In genomic region chr12:112973712-112974305, GRCh38 we compare ENCODE assay signal across 20 cellular contexts. TPM values are rescaled to one million over a fixed set of nuclear protein-coding genes. Genes with fewer than 3 reads are reported as not detected.
A peak's percentile ranks its signal among the peaks of the same experiment; 100 is the strongest.
DNase-seq lines count a peak whose midpoint lies in the region; TF ChIP-seq lines count a peak whose summit lies in the region.
"Had no signal": no experiment of that assay in that cellular context is flagged by ENCODE, and none has a peak within 500 bp of the region (broad histone marks: within the 10 kb centered on the region; RNA-seq: fewer than 3 reads in every experiment).

No MANE protein-coding gene starts in this region.

- intact Hi-C loops in CD14-positive monocyte (cut with micrococcal nuclease), result no loop called here

- TF ChIP-seq POLR2A in tibial nerve (IDR thresholded peaks at IDR 0.05), result no peak

- H3K9me3 ChIP-seq in SK-N-MC (ENCODE audit: low read depth, low read length), result no peaks in the 10 kb centered on the region
- H3K9me3 ChIP-seq in tibial nerve, result no peaks in the 10 kb centered on the region
- H3K9me3 ChIP-seq: body of pancreas, Peyer's patch, prostate gland, thoracic aorta had no signal

- peaks cover 0 to 20% (median 0%) of the 10 kb centered on the region in 4 donors for H3K4me1 ChIP-seq in tibial nerve
- H3K4me1 ChIP-seq: body of pancreas, Peyer's patch, prostate gland had no signal

- H3K36me3 Mint-ChIP-seq in CD14-positive monocyte, result peaks cover 18 to 20% of the 10 kb centered on the region in 2 donors
- H3K36me3 Mint-ChIP-seq in IgD-negative memory B cell, result peaks cover 4% of the 10 kb centered on the region

- DNase-seq in CD14-positive monocyte (ENCODE audit: low spot score) (no peak), SK-N-MC (ENCODE audit: low read depth, low spot score) (no peak), islet precursor cell (peak; percentile 26), tibial nerve (ENCODE audit: low spot score in 2 of 2) (no peak), RKO (ENCODE audit: low spot score) (no peak)
- DNase-seq in activated naive CD4-positive, alpha-beta T cell (lab: John Stamatoyannopoulos, UW), result no peak
- DNase-seq: activated CD4-positive, alpha-beta T cell treated with anti-CD3 and anti-CD28 coated beads, Interleukin-2, amount 50 U/mL, for 4 hours; activated T-cell treated with anti-CD3 and anti-CD28 coated beads, Interleukin-2, amount 50 U/mL, for 1 hour; AML-193; body of pancreas; DMS153; immature natural killer cell; NCI-H2029; Peyer's patch had no signal

- H3K4me3 ChIP-seq in SK-N-MC (no peak overlapping the region), tibial nerve (no peak overlapping the region)
- H3K4me3 ChIP-seq: body of pancreas, coronary artery, Peyer's patch, prostate gland, thoracic aorta had no signal

- H3K27ac Mint-ChIP-seq in CD14-positive monocyte (peak overlapping the region in 5 of 7 donors; percentile 21 to 78 (median 37)), IgD-negative memory B cell (peak overlapping the region in 2 of 3 donors; percentile 5 to 64)
- H3K27ac Mint-ChIP-seq: activated naive CD4-positive, alpha-beta T cell treated with anti-CD3 and anti-CD28 coated beads, Interleukin-2, amount 50 U/mL, for 72 hours had no signal

- H3K9me3 Mint-ChIP-seq in CD14-positive monocyte, result no peaks in the 10 kb centered on the region
- no peaks in the 10 kb centered on the region for H3K9me3 Mint-ChIP-seq in IgD-negative memory B cell
- H3K9me3 Mint-ChIP-seq: activated naive CD4-positive, alpha-beta T cell treated with anti-CD3 and anti-CD28 coated beads, Interleukin-2, amount 50 U/mL, for 72 hours; immature natural killer cell; nephron had no signal

- H3K27me3 Mint-ChIP-seq in CD14-positive monocyte (ENCODE audit: low read depth in 3 of 3) (peaks cover 0 to 5% (median 0%) of the 10 kb centered on the region in 3 donors), IgD-negative memory B cell (no peaks in the 10 kb centered on the region)

- TF ChIP-seq CTCF in CD14-positive monocyte (IDR thresholded peaks at IDR 0.05) (no peak), tibial nerve (IDR thresholded peaks at IDR 0.05) (no peak)

- TF ChIP-seq EP300 in tibial nerve (IDR thresholded peaks at IDR 0.05), result no peak

- H3K27me3 ChIP-seq in tibial nerve, result no peaks in the 10 kb centered on the region
- H3K27me3 ChIP-seq: body of pancreas, Peyer's patch had no signal

- 24 to 33% methylated on average over 5 of the region's 5 CpGs for WGBS in tibial nerve, 2 donors

- H3K4me1 Mint-ChIP-seq in CD14-positive monocyte, result peaks cover 23% of the 10 kb centered on the region
- H3K4me1 Mint-ChIP-seq in IgD-negative memory B cell, result peaks cover 15 to 16% (median 16%) of the 10 kb centered on the region in 3 donors

- H3K4me3 Mint-ChIP-seq in CD14-positive monocyte, result no peak overlapping the region
- H3K4me3 Mint-ChIP-seq in IgD-negative memory B cell, result peak overlapping the region in 2 of 4 donors; percentile 41 to 71
- H3K4me3 Mint-ChIP-seq: immature natural killer cell, nephron had no signal

- H3K36me3 ChIP-seq in SK-N-MC (ENCODE audit: insufficient read depth, low read length), result no peaks in the 10 kb centered on the region
- peaks cover 0 to 32% (median 0%) of the 10 kb centered on the region in 3 donors for H3K36me3 ChIP-seq in tibial nerve
- H3K36me3 ChIP-seq: Peyer's patch, prostate gland had no signal

- no peak overlapping the region for H3K9ac ChIP-seq in SK-N-MC (ENCODE audit: insufficient read length)

- H3K27ac ChIP-seq in SK-N-MC (peak overlapping the region; percentile 47), tibial nerve (no peak overlapping the region)
- H3K27ac ChIP-seq: body of pancreas, coronary artery, Peyer's patch, prostate gland, thoracic aorta had no signal

RNA-seq across cellular contexts. Expression of gene OAS2, which starts 4.5 kb away (rescaled TPM):
- polyA plus RNA-seq in CD14-positive monocyte, result 10 to 100 TPM; 40.1 to 55.9 TPM
- polyA plus RNA-seq in IgD-negative memory B cell, result 44.7 TPM
- total RNA-seq in tibial nerve, result 10 to 100 TPM in 1 of 4 donors, 1 to 10 TPM in 3; 3.1 to 28.4 (median 6.3) TPM

RNA-seq across cellular contexts. Expression of gene OAS3, which starts 35.5 kb away (rescaled TPM):
- polyA plus RNA-seq in CD14-positive monocyte, result 10 to 100 TPM; 22.0 to 41.9 TPM
- polyA plus RNA-seq in IgD-negative memory B cell, result 12.9 TPM
- 10 to 100 TPM in 2 of 4 donors, 1 to 10 TPM in 2; 5.7 to 16.5 (median 11.3) TPM for total RNA-seq in tibial nerve
